ENCODE assay signal across 40 cellular contexts in the genomic region with DNA sequence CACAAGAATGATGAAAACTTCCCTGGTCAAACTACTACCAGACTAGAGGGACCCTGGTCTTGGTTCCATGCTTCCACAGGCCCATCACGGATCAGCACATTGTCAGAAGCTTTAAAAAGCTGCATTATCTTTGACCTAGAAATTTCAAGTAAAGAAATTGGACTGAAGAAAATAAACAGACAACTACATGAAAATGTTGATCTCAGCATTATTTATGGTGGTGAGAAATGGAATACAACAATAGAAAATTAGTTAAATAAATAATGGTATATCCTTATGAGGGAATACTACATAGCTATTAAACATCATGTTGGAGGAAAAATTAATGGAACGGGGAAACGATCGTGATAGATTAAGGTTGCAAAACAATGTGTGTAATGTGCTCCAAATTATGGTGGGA. TPM values are rescaled to one million over a fixed set of nuclear protein-coding genes. Genes with fewer than 3 reads are reported as not detected.
"Had no signal": no experiment of that assay in that cellular context is flagged by ENCODE, and none has a peak within 500 bp of the region (broad histone marks: within the 10 kb centered on the region; RNA-seq: fewer than 3 reads in every experiment).

No MANE protein-coding gene starts in this region.

- H3K36me3 Mint-ChIP-seq: activated CD4-positive, alpha-beta memory T cell treated with anti-CD3 and anti-CD28 coated beads for 36 hours; activated naive CD8-positive, alpha-beta T cell treated with anti-CD3 and anti-CD28 coated beads for 36 hours had no signal

- H3K4me3 ChIP-seq: adrenal gland, body of pancreas, breast epithelium had no signal

- H3K9me3 Mint-ChIP-seq: activated B cell treated with CpG ODN at 0.5 μM for 24 hours; activated CD4-positive, alpha-beta memory T cell treated with anti-CD3 and anti-CD28 coated beads for 36 hours; activated CD4-positive, alpha-beta T cell treated with anti-CD3 and anti-CD28 coated beads, Interleukin-2, amount 10 ng/mL, durations not matched to agents 24 days and 14 days; activated CD8-positive, alpha-beta T cell treated with anti-CD3 and anti-CD28 coated beads for 36 hours; activated naive CD4-positive, alpha-beta T cell treated with anti-CD3 and anti-CD28 coated beads for 36 hours; activated naive CD8-positive, alpha-beta T cell treated with anti-CD3 and anti-CD28 coated beads for 36 hours; activated T-cell treated with anti-CD3 and anti-CD28 coated beads, Interleukin-2, amount 50 U/mL, for 4 hours; activated T-helper 1 cell treated with anti-CD3 and anti-CD28 coated beads, Interleukin-12 subunit alpha, Interleukin-12 subunit beta, Interleukin-2, Interleukin-4 antibody, amounts not matched to agents 30 ng/mL and 10 ng/mL and 1 ng/mL, durations not matched to agents 14 hours and 24 hours and 36 hours; activated T-helper 17 cell treated with anti-CD3 and anti-CD28 coated beads, Interleukin-2, amount 50 U/mL, for 72 hours; T-helper 1 cell treated with Interleukin-12 subunit alpha and Interleukin-12 subunit beta and Interleukin-4 antibody, amounts not matched to agents 30 μg/mL and 1 μg/mL, for 36 hours; T-helper 2 cell treated with Interferon-gamma antibody and Interleukin-4, amounts not matched to agents 5 μg/mL and 100 μg/mL, for 36 hours had no signal

- FAIRE-seq: astrocyte, TTC549 had no signal

- H3K9me3 ChIP-seq: adrenal gland, body of pancreas, breast epithelium had no signal

- H3K4me1 Mint-ChIP-seq: activated B cell treated with CpG ODN at 0.5 μM for 24 hours; activated CD4-positive, alpha-beta T cell treated with anti-CD3 and anti-CD28 coated beads, Interleukin-2, amount 10 ng/mL, durations not matched to agents 24 days and 14 days; activated naive CD8-positive, alpha-beta T cell treated with anti-CD3 and anti-CD28 coated beads for 36 hours; activated T-helper 17 cell treated with anti-CD3 and anti-CD28 coated beads, Interleukin-2, amount 50 U/mL, for 72 hours; central memory CD8-positive, alpha-beta T cell had no signal

- H3K4me3 Mint-ChIP-seq: activated B cell treated with CpG ODN at 0.5 μM for 24 hours; activated CD4-positive, alpha-beta memory T cell treated with anti-CD3 and anti-CD28 coated beads for 36 hours; activated CD4-positive, alpha-beta T cell treated with anti-CD3 and anti-CD28 coated beads, Interleukin-2, amount 10 ng/mL, durations not matched to agents 24 days and 14 days; activated CD8-positive, alpha-beta T cell treated with anti-CD3 and anti-CD28 coated beads for 36 hours; activated naive CD4-positive, alpha-beta T cell treated with anti-CD3 and anti-CD28 coated beads for 36 hours; activated naive CD8-positive, alpha-beta T cell treated with anti-CD3 and anti-CD28 coated beads for 36 hours; activated T-cell treated with anti-CD3 and anti-CD28 coated beads, Interleukin-2, amount 50 U/mL, for 4 hours; activated T-cell treated with anti-CD3 and anti-CD28 coated beads, Interleukin-2, amount 50 U/mL, for 72 hours; activated T-helper 1 cell treated with anti-CD3 and anti-CD28 coated beads, Interleukin-12 subunit alpha, Interleukin-12 subunit beta, Interleukin-2, Interleukin-4 antibody, amounts not matched to agents 30 ng/mL and 10 ng/mL and 1 ng/mL, durations not matched to agents 14 hours and 24 hours and 36 hours; activated T-helper 17 cell treated with anti-CD3 and anti-CD28 coated beads, Interleukin-2, amount 50 U/mL, for 72 hours; central memory CD8-positive, alpha-beta T cell; T-helper 1 cell treated with Interleukin-12 subunit alpha and Interleukin-12 subunit beta and Interleukin-4 antibody, amounts not matched to agents 30 μg/mL and 1 μg/mL, for 36 hours; T-helper 2 cell treated with Interferon-gamma antibody and Interleukin-4, amounts not matched to agents 5 μg/mL and 100 μg/mL, for 36 hours had no signal

- H3K27ac ChIP-seq: adrenal gland, body of pancreas, brain microvascular endothelial cell, breast epithelium, VCaP had no signal

- H3K27me3 ChIP-seq: adrenal gland, body of pancreas, brain microvascular endothelial cell had no signal

- H3K27ac Mint-ChIP-seq: activated B cell treated with CpG ODN at 0.5 μM for 24 hours; activated CD4-positive, alpha-beta memory T cell treated with anti-CD3 and anti-CD28 coated beads for 36 hours; activated CD4-positive, alpha-beta T cell treated with anti-CD3 and anti-CD28 coated beads, Interleukin-2, amount 10 ng/mL, durations not matched to agents 24 days and 14 days; activated CD8-positive, alpha-beta T cell treated with anti-CD3 and anti-CD28 coated beads for 36 hours; activated naive CD4-positive, alpha-beta T cell treated with anti-CD3 and anti-CD28 coated beads for 36 hours; activated naive CD4-positive, alpha-beta T cell treated with anti-CD3 and anti-CD28 coated beads, Interleukin-2, amount 50 U/mL, for 72 hours; activated naive CD8-positive, alpha-beta T cell treated with anti-CD3 and anti-CD28 coated beads for 36 hours; activated T-cell treated with anti-CD3 and anti-CD28 coated beads, Interleukin-2, amount 50 U/mL, for 72 hours; activated T-helper 1 cell treated with anti-CD3 and anti-CD28 coated beads, Interleukin-12 subunit alpha, Interleukin-12 subunit beta, Interleukin-2, Interleukin-4 antibody, amounts not matched to agents 30 ng/mL and 10 ng/mL and 1 ng/mL, durations not matched to agents 14 hours and 24 hours and 36 hours; activated T-helper 17 cell treated with anti-CD3 and anti-CD28 coated beads, Interleukin-2, amount 50 U/mL, for 72 hours; T-helper 1 cell treated with Interleukin-12 subunit alpha and Interleukin-12 subunit beta and Interleukin-4 antibody, amounts not matched to agents 30 μg/mL and 1 μg/mL, for 36 hours; T-helper 2 cell treated with Interferon-gamma antibody and Interleukin-4, amounts not matched to agents 5 μg/mL and 100 μg/mL, for 36 hours had no signal

- H3K36me3 ChIP-seq: adrenal gland, brain microvascular endothelial cell, breast epithelium had no signal

- H3K4me1 ChIP-seq: body of pancreas, breast epithelium had no signal

- ATAC-seq: activated CD8-positive, alpha-beta T cell treated with anti-CD3 and anti-CD28 coated beads for 36 hours; activated naive CD4-positive, alpha-beta T cell treated with anti-CD3 and anti-CD28 coated beads, Interleukin-2, amount 50 U/mL, for 72 hours; activated T-cell treated with anti-CD3 and anti-CD28 coated beads, Interleukin-2, amount 50 U/mL, for 4 hours; activated T-cell treated with anti-CD3 and anti-CD28 coated beads, Interleukin-2, amount 50 U/mL, for 72 hours; activated T-helper 17 cell treated with anti-CD3 and anti-CD28 coated beads, Interleukin-2, amount 50 U/mL, for 72 hours; body of pancreas had no signal

- DNase-seq: activated B cell treated with CpG ODN at 0.5 μM for 24 hours; activated CD4-positive, alpha-beta memory T cell treated with anti-CD3 and anti-CD28 coated beads for 36 hours; activated CD4-positive, alpha-beta T cell treated with anti-CD3 and anti-CD28 coated beads for 4 hours; activated CD4-positive, alpha-beta T cell treated with anti-CD3 and anti-CD28 coated beads, Interleukin-2, amount 10 ng/mL, durations not matched to agents 24 days and 14 days; activated CD4-positive, alpha-beta T cell treated with anti-CD3 and anti-CD28 coated beads, Interleukin-2, amount 50 U/mL, for 1 hour; activated CD4-positive, alpha-beta T cell treated with anti-CD3 and anti-CD28 coated beads, Interleukin-2, amount 50 U/mL, for 4 hours; activated CD4-positive, CD25-positive, alpha-beta regulatory T cell treated with anti-CD3 and anti-CD28 coated beads, Interleukin-2, amount 50 U/mL, for 72 hours; activated CD8-positive, alpha-beta memory T cell treated with anti-CD3 and anti-CD28 coated beads, Interleukin-2, amount 50 U/mL, for 4 hours; activated CD8-positive, alpha-beta T cell treated with anti-CD3 and anti-CD28 coated beads for 36 hours; activated effector memory CD4-positive, alpha-beta T cell treated with anti-CD3 and anti-CD28 coated beads, Interleukin-2, amount 50 U/mL, for 16 hours; activated gamma-delta T cell treated with Interleukin-2 at 50 U/mL for 16 hours; activated naive CD4-positive, alpha-beta T cell; activated naive CD4-positive, alpha-beta T cell treated with anti-CD3 and anti-CD28 coated beads for 36 hours; activated naive CD4-positive, alpha-beta T cell treated with anti-CD3 and anti-CD28 coated beads, Interleukin-2, amount 50 U/mL, for 16 hours; activated naive CD8-positive, alpha-beta T cell treated with anti-CD3 and anti-CD28 coated beads for 36 hours; activated T-cell treated with anti-CD3 and anti-CD28 coated beads for 4 hours; activated T-cell treated with anti-CD3 and anti-CD28 coated beads, Interleukin-2, amount 50 U/mL, for 1 hour; activated T-cell treated with anti-CD3 and anti-CD28 coated beads, Interleukin-2, amount 50 U/mL, for 4 hours; activated T-cell treated with anti-CD3 and anti-CD28 coated beads, Interleukin-2, amount 50 U/mL, for 72 hours; adrenal gland; amniotic stem cell; aorta; body of pancreas; brain microvascular endothelial cell; caudate nucleus; cerebellar nuclear complex; T-helper 1 cell; T-helper 2 cell; T-helper 9 cell had no signal

- H3K27me3 Mint-ChIP-seq: activated CD4-positive, alpha-beta memory T cell treated with anti-CD3 and anti-CD28 coated beads for 36 hours; activated CD4-positive, alpha-beta T cell treated with anti-CD3 and anti-CD28 coated beads, Interleukin-2, amount 10 ng/mL, durations not matched to agents 24 days and 14 days; central memory CD8-positive, alpha-beta T cell had no signal

RNA-seq across cellular contexts. Expression of a gene that starts 13.7 kb away (rescaled TPM):
- total RNA-seq: activated CD4-positive, alpha-beta memory T cell treated with anti-CD3 and anti-CD28 coated beads for 36 hours; activated CD4-positive, alpha-beta T cell treated with anti-CD3 and anti-CD28 coated beads, Interleukin-2, amount 10 ng/mL, durations not matched to agents 24 days and 14 days; activated CD8-positive, alpha-beta memory T cell treated with anti-CD3 and anti-CD28 coated beads for 36 hours; activated CD8-positive, alpha-beta T cell treated with anti-CD3 and anti-CD28 coated beads for 36 hours; activated naive CD4-positive, alpha-beta T cell treated with anti-CD3 and anti-CD28 coated beads for 36 hours; activated naive CD4-positive, alpha-beta T cell treated with anti-CD3 and anti-CD28 coated beads, Interleukin-2, amount 50 U/mL, for 72 hours; activated naive CD8-positive, alpha-beta T cell treated with anti-CD3 and anti-CD28 coated beads for 36 hours had no signal
